20 cellular contexts compared by ENCODE assay signal in genomic region chr1:89001510-89001909, GRCh38. TPM values are rescaled to one million over a fixed set of nuclear protein-coding genes. Genes with fewer than 3 reads are reported as not detected.
DNase-seq lines count a peak whose midpoint lies in the region; ATAC-seq and TF ChIP-seq lines count a peak whose summit lies in the region.
"Had no signal": no experiment of that assay in that cellular context is flagged by ENCODE, and none has a peak within 500 bp of the region (broad histone marks: within the 10 kb centered on the region; RNA-seq: fewer than 3 reads in every experiment).

No MANE protein-coding gene starts in this region.

- H3K4me3 ChIP-seq in epithelial cell of esophagus (ENCODE audit: low read length) = no peak overlapping the region

- POLR2A ChIA-PET in T-cell (lab: Charles Lee) = interaction anchor here (0.5 to 0.9 kb wide), 2 partner anchors 18 to 20 kb away, joined by 9 to 12 read pairs; no protein-coding TSS in a partner anchor

- ATAC-seq in activated naive CD8-positive, alpha-beta T cell treated with anti-CD3 and anti-CD28 coated beads, Interleukin-2, amount 50 U/mL, for 24 hours = no peak
- ATAC-seq in T-cell (replicated peaks in 1 of 4) (peak in 3 of 4 experiments; percentile 8 to 42 (median 23)), HG03439 (IDR thresholded peaks at IDR 0.05; ENCODE audit: unreplicated experiment) (no peak), GM19351 (IDR thresholded peaks at IDR 0.05; ENCODE audit: unreplicated experiment) (no peak), left colon (no peak)
- peak; percentile 59 for ATAC-seq in stimulated activated effector memory CD8-positive, alpha-beta T cell treated with anti-CD3 and anti-CD28 coated beads, Interleukin-12 subunit alpha, Interleukin-12 subunit beta, amount 100 ng/mL, for 72 hours
- ATAC-seq: activated T-cell treated with anti-CD3 and anti-CD28 coated beads, Interleukin-2, amount 50 U/mL, for 4 hours had no signal

- peaks cover 17% of the 10 kb centered on the region for H3K9me3 Mint-ChIP-seq in activated naive CD8-positive, alpha-beta T cell treated with anti-CD3 and anti-CD28 coated beads for 36 hours
- H3K9me3 Mint-ChIP-seq in activated naive CD8-positive, alpha-beta T cell treated with anti-CD3 and anti-CD28 coated beads, Interleukin-2, amount 50 U/mL, for 24 hours = peaks cover 5% of the 10 kb centered on the region
- H3K9me3 Mint-ChIP-seq in T-cell = peaks cover 0 to 16% (median 0%) of the 10 kb centered on the region in 3 donors
- no peaks in the 10 kb centered on the region for H3K9me3 Mint-ChIP-seq in stimulated activated effector memory CD8-positive, alpha-beta T cell treated with anti-CD3 and anti-CD28 coated beads, Interleukin-12 subunit alpha, Interleukin-12 subunit beta, amount 100 ng/mL, for 72 hours
- H3K9me3 Mint-ChIP-seq: H9, memory B cell had no signal

- peaks cover 39% of the 10 kb centered on the region for H3K4me1 Mint-ChIP-seq in activated naive CD8-positive, alpha-beta T cell treated with anti-CD3 and anti-CD28 coated beads for 36 hours
- H3K4me1 Mint-ChIP-seq in activated naive CD8-positive, alpha-beta T cell treated with anti-CD3 and anti-CD28 coated beads, Interleukin-2, amount 50 U/mL, for 24 hours = peaks cover 30% of the 10 kb centered on the region
- peaks cover 48 to 57% (median 52%) of the 10 kb centered on the region in 3 donors for H3K4me1 Mint-ChIP-seq in T-cell
- H3K4me1 Mint-ChIP-seq in stimulated activated effector memory CD8-positive, alpha-beta T cell treated with anti-CD3 and anti-CD28 coated beads, Interleukin-12 subunit alpha, Interleukin-12 subunit beta, amount 100 ng/mL, for 72 hours = peaks cover 42% of the 10 kb centered on the region

- peak overlapping the region; percentile 59 for H3K27ac Mint-ChIP-seq in activated naive CD8-positive, alpha-beta T cell treated with anti-CD3 and anti-CD28 coated beads for 36 hours
- no peak overlapping the region for H3K27ac Mint-ChIP-seq in activated naive CD8-positive, alpha-beta T cell treated with anti-CD3 and anti-CD28 coated beads, Interleukin-2, amount 50 U/mL, for 24 hours
- H3K27ac Mint-ChIP-seq in T-cell = peak overlapping the region; percentile 72 to 85
- peak overlapping the region; percentile 33 for H3K27ac Mint-ChIP-seq in stimulated activated effector memory CD8-positive, alpha-beta T cell treated with anti-CD3 and anti-CD28 coated beads, Interleukin-12 subunit alpha, Interleukin-12 subunit beta, amount 100 ng/mL, for 72 hours
- H3K27ac Mint-ChIP-seq: memory B cell had no signal

- peaks cover 34% of the 10 kb centered on the region for H3K36me3 Mint-ChIP-seq in activated naive CD8-positive, alpha-beta T cell treated with anti-CD3 and anti-CD28 coated beads for 36 hours
- peaks cover 27% of the 10 kb centered on the region for H3K36me3 Mint-ChIP-seq in activated naive CD8-positive, alpha-beta T cell treated with anti-CD3 and anti-CD28 coated beads, Interleukin-2, amount 50 U/mL, for 24 hours (ENCODE audit: low read depth)
- peaks cover 31% of the 10 kb centered on the region for H3K36me3 Mint-ChIP-seq in T-cell
- peaks cover 16% of the 10 kb centered on the region for H3K36me3 Mint-ChIP-seq in stimulated activated effector memory CD8-positive, alpha-beta T cell treated with anti-CD3 and anti-CD28 coated beads, Interleukin-12 subunit alpha, Interleukin-12 subunit beta, amount 100 ng/mL, for 72 hours

- no peaks in the 10 kb centered on the region for H3K27me3 Mint-ChIP-seq in activated naive CD8-positive, alpha-beta T cell treated with anti-CD3 and anti-CD28 coated beads for 36 hours
- no peaks in the 10 kb centered on the region for H3K27me3 Mint-ChIP-seq in activated naive CD8-positive, alpha-beta T cell treated with anti-CD3 and anti-CD28 coated beads, Interleukin-2, amount 50 U/mL, for 24 hours
- H3K27me3 Mint-ChIP-seq in T-cell = no peaks in the 10 kb centered on the region
- H3K27me3 Mint-ChIP-seq: memory B cell had no signal

- CTCF ChIA-PET in T-cell (lab: Charles Lee) = interaction anchor here (0.6 to 2.1 kb wide), 9 partner anchors 13 to 452 kb away, joined by 3 to 6 read pairs (median 4); partner anchors contain the start of gene GBP5 (in 1 of the 2)

- DNase-seq in activated naive CD8-positive, alpha-beta T cell treated with anti-CD3 and anti-CD28 coated beads for 36 hours = no peak
- DNase-seq in activated naive CD8-positive, alpha-beta T cell treated with anti-CD3 and anti-CD28 coated beads, Interleukin-2, amount 50 U/mL, for 24 hours = no peak
- no peak for DNase-seq in T-cell
- DNase-seq in epithelial cell of esophagus (ENCODE audit: low read depth) = peak; percentile 56
- no peak for DNase-seq in stimulated activated effector memory CD8-positive, alpha-beta T cell treated with anti-CD3 and anti-CD28 coated beads, Interleukin-12 subunit alpha, Interleukin-12 subunit beta, amount 100 ng/mL, for 72 hours (ENCODE audit: low spot score in 2 of 2)
- DNase-seq in left colon = no peak
- DNase-seq: activated CD4-positive, alpha-beta T cell treated with anti-CD3 and anti-CD28 coated beads for 4 hours; activated T-cell treated with anti-CD3 and anti-CD28 coated beads, Interleukin-2, amount 50 U/mL, for 4 hours; amniotic stem cell; erythroblast; H9; Kasumi-1; NCI-H1436 treated with DMSO at 0.1 percent for 48 hours; NCI-H446; retina; stimulated activated CD4-positive, alpha-beta T cell treated with anti-CD3 and anti-CD28 coated beads, Interleukin-15, amount 100 ng/mL, for 24 hours; T1000 had no signal

- no peak for TF ChIP-seq CTCF in epithelial cell of esophagus (IDR thresholded peaks at IDR 0.05; ENCODE audit: insufficient read depth, low read depth, low read length, missing control alignments)

- H3K4me3 Mint-ChIP-seq in activated naive CD8-positive, alpha-beta T cell treated with anti-CD3 and anti-CD28 coated beads for 36 hours = no peak overlapping the region
- no peak overlapping the region for H3K4me3 Mint-ChIP-seq in activated naive CD8-positive, alpha-beta T cell treated with anti-CD3 and anti-CD28 coated beads, Interleukin-2, amount 50 U/mL, for 24 hours
- no peak overlapping the region for H3K4me3 Mint-ChIP-seq in T-cell
- H3K4me3 Mint-ChIP-seq in stimulated activated effector memory CD8-positive, alpha-beta T cell treated with anti-CD3 and anti-CD28 coated beads, Interleukin-12 subunit alpha, Interleukin-12 subunit beta, amount 100 ng/mL, for 72 hours = no peak overlapping the region
- H3K4me3 Mint-ChIP-seq: activated T-cell treated with anti-CD3 and anti-CD28 coated beads, Interleukin-2, amount 50 U/mL, for 4 hours; H9; memory B cell had no signal

- intact Hi-C loops in left colon (cut with DNase I, micrococcal nuclease) = loop anchor here in 1 of 2 donors (10.0 kb wide), 1 partner anchor 463 kb away; no protein-coding TSS in a partner anchor

RNA-seq across cellular contexts. Expression of gene KYAT3, which starts 9.1 kb away (rescaled TPM):
- 10 to 100 TPM; 51.7 to 53.3 TPM for total RNA-seq in activated naive CD8-positive, alpha-beta T cell treated with anti-CD3 and anti-CD28 coated beads for 36 hours
- total RNA-seq in T-cell = 10 to 100 TPM; 21.9 to 25.4 (median 23.2) TPM
- 10 to 100 TPM; 21.6 to 27.4 TPM for total RNA-seq in left colon

RNA-seq across cellular contexts. Expression of gene RBMXL1, which starts 9.1 kb away (rescaled TPM):
- total RNA-seq in activated naive CD8-positive, alpha-beta T cell treated with anti-CD3 and anti-CD28 coated beads for 36 hours = 10 to 100 TPM; 25.7 to 25.8 TPM
- 10 to 100 TPM; 17.7 to 23.0 (median 21.0) TPM for total RNA-seq in T-cell
- total RNA-seq in left colon = 10 to 100 TPM in 1 of 2 donors, 1 to 10 TPM in 1; 9.6 to 11.8 TPM

RNA-seq across cellular contexts. Expression of gene GBP3, which starts 21.2 kb away (rescaled TPM):
- total RNA-seq in activated naive CD8-positive, alpha-beta T cell treated with anti-CD3 and anti-CD28 coated beads for 36 hours = 10 to 100 TPM in 1 of 2 experiments, 1 to 10 TPM in 1; 9.7 to 10.2 TPM
- total RNA-seq in T-cell (10 to 100 TPM; 26.7 to 52.0 (median 39.2) TPM), left colon (100 to 1,000 TPM in 1 of 2 donors, 10 to 100 TPM in 1; 63.1 to 126 TPM)
- total RNA-seq: H9 had no signal

Comparison
In these comparisons a context has a peak if more than half of its experiments do, and no peak if none do; other contexts are left out.
1. ATAC-seq: peak in T-cell (3 of 4) and stimulated activated effector memory CD8-positive, alpha-beta T cell treated with anti-CD3 and anti-CD28 coated beads, Interleukin-12 subunit alpha, Interleukin-12 subunit beta, amount 100 ng/mL, for 72 hours (single experiment); none in activated naive CD8-positive, alpha-beta T cell treated with anti-CD3 and anti-CD28 coated beads, Interleukin-2, amount 50 U/mL, for 24 hours (single experiment), HG03439 (single experiment), GM19351 (single experiment) and left colon (single experiment).